ENCODE assay signal across 1 cellular context in genomic region chr5:35857004-35857345, GRCh38.
TF ChIP-seq lines count a peak whose summit lies in the region.

No MANE protein-coding gene starts in this region.

TF ChIP-seq in HepG2, 621 proteins besides CTCF, POLR2A, EP300 and RAD21:
- TF ChIP-seq ZNF546 (CRISPR knock-in tag; conservative IDR thresholded peaks at IDR 0.05) (no peak), ZNF660 (CRISPR knock-in tag; IDR thresholded peaks at IDR 0.05; ENCODE audit: borderline replicate concordance, low read depth) (no peak), ZBTB2 (CRISPR knock-in tag; IDR thresholded peaks at IDR 0.05; ENCODE audit: low read depth) (no peak), PBX2 (CRISPR knock-in tag; IDR thresholded peaks at IDR 0.05) (no peak)
